Comparison of ENCODE assay signal across 20 cellular contexts in genomic region chr6:47648031-47648430, GRCh38. TPM values are rescaled to one million over a fixed set of nuclear protein-coding genes. Genes with fewer than 3 reads are reported as not detected.
A peak's percentile ranks its signal among the peaks of the same experiment; 100 is the strongest.
DNase-seq lines count a peak whose midpoint lies in the region; ATAC-seq, FAIRE-seq and TF ChIP-seq lines count a peak whose summit lies in the region.
"Had no signal": no experiment of that assay in that cellular context is flagged by ENCODE, and none has a peak within 500 bp of the region (broad histone marks: within the 10 kb centered on the region; RNA-seq: fewer than 3 reads in every experiment).

No MANE protein-coding gene starts in this region.

- no peaks in the 10 kb centered on the region for H3K36me3 ChIP-seq in colonic mucosa
- no peaks in the 10 kb centered on the region for H3K36me3 ChIP-seq in transverse colon
- H3K36me3 ChIP-seq: BLaER1 treated with 17β-estradiol and CSF1 and Interleukin-3, amounts not matched to agents 10 nM and 100 nM had no signal

- H3K4me1 Mint-ChIP-seq in Calu3 (ENCODE audit: low read depth, unreplicated experiment) (peaks cover 12% of the 10 kb centered on the region), memory B cell (no peaks in the 10 kb centered on the region)
- H3K4me1 Mint-ChIP-seq: GM23338 had no signal

- intact Hi-C loops in Calu3 (cut with micrococcal nuclease; ENCODE audit: unreplicated experiment) = loop anchor here (5.0 kb wide), 2 partner anchors 84 to 134 kb away; partner anchors contain the start of gene OPN5
- intact Hi-C loops in colonic mucosa (cut with DNase I) = no loop called here
- intact Hi-C loops in transverse colon (cut with DNase I; ENCODE audit: low total_unique reads) = no loop called here

- H3K4me3 Mint-ChIP-seq in Calu3 (ENCODE audit: low read depth, unreplicated experiment) = peak overlapping the region; percentile 50
- no peak overlapping the region for H3K4me3 Mint-ChIP-seq in memory B cell
- H3K4me3 Mint-ChIP-seq: CD8-positive, alpha-beta T cell; GM23338 had no signal

- H3K27me3 ChIP-seq in colonic mucosa (no peaks in the 10 kb centered on the region), transverse colon (no peaks in the 10 kb centered on the region)
- H3K27me3 ChIP-seq: BLaER1 treated with 17β-estradiol and CSF1 and Interleukin-3, amounts not matched to agents 10 nM and 100 nM had no signal

- H3K27me3 Mint-ChIP-seq in Calu3 (ENCODE audit: unreplicated experiment) = no peaks in the 10 kb centered on the region
- peaks cover 3% of the 10 kb centered on the region for H3K27me3 Mint-ChIP-seq in memory B cell

- TF ChIP-seq CTCF in Calu3 (IDR thresholded peaks at IDR 0.05; ENCODE audit: unreplicated experiment) = no peak
- TF ChIP-seq CTCF in colonic mucosa (IDR thresholded peaks at IDR 0.05) = no peak
- no peak for TF ChIP-seq CTCF in transverse colon (IDR thresholded peaks at IDR 0.05)

- CTCF ChIA-PET in Calu3 (lab: Charles Lee) = interaction anchor here (0.7 to 2.0 kb wide), 2 partner anchors 86 to 91 kb away, joined by 3 to 8 read pairs; no protein-coding TSS in a partner anchor

- H3K9ac ChIP-seq in colonic mucosa (ENCODE audit: low read depth in 2 of 2, low read length in 2 of 2) = no peak overlapping the region
- H3K9ac ChIP-seq: BLaER1 treated with 17β-estradiol and CSF1 and Interleukin-3, amounts not matched to agents 10 nM and 100 nM had no signal

- TF ChIP-seq EP300 in transverse colon (IDR thresholded peaks at IDR 0.05; ENCODE audit: low read depth) = no peak

- no TSS peak for BruUV-seq in Calu3 (replicated peaks; lab: Mats Ljungman, UMichigan)

- DNase-seq in Calu3 = no peak
- DNase-seq in colonic mucosa = no peak
- no peak for DNase-seq in memory B cell (ENCODE audit: low spot score in 2 of 2)
- DNase-seq in transverse colon = no peak
- DNase-seq in HTR-8/SVneo (ENCODE audit: insufficient read length, low spot score) = no peak
- DNase-seq in activated gamma-delta T cell (lab: John Stamatoyannopoulos, UW) = no peak
- DNase-seq: 8988T; CD8-positive, alpha-beta T cell; GDM1; HCEC 1CT; IMR-90 had no signal

- H3K9me3 ChIP-seq in colonic mucosa (no peaks in the 10 kb centered on the region), transverse colon (no peaks in the 10 kb centered on the region)
- H3K9me3 ChIP-seq: BLaER1 treated with 17β-estradiol and CSF1 and Interleukin-3, amounts not matched to agents 10 nM and 100 nM had no signal

- no peaks in the 10 kb centered on the region for H3K9me3 Mint-ChIP-seq in Calu3 (ENCODE audit: low read depth, unreplicated experiment)
- no peaks in the 10 kb centered on the region for H3K9me3 Mint-ChIP-seq in memory B cell
- H3K9me3 Mint-ChIP-seq: CD8-positive, alpha-beta T cell; GM23338 had no signal

- H3K36me3 Mint-ChIP-seq in Calu3 (ENCODE audit: insufficient read depth, unreplicated experiment) (no peaks in the 10 kb centered on the region), memory B cell (no peaks in the 10 kb centered on the region)
- H3K36me3 Mint-ChIP-seq: CD8-positive, alpha-beta T cell had no signal

- H3K4me1 ChIP-seq in colonic mucosa = peaks cover 4% of the 10 kb centered on the region
- H3K4me1 ChIP-seq in transverse colon = peaks cover 3 to 34% (median 20%) of the 10 kb centered on the region in 4 donors

- TF ChIP-seq POLR2A in transverse colon (IDR thresholded peaks at IDR 0.05) = no peak

- 54 to 65% methylated on average over 2 of the region's 2 CpGs for WGBS in transverse colon (ENCODE audit: low coverage in 1 of 2), 2 donors

- H3K4me3 ChIP-seq in colonic mucosa (no peak overlapping the region), transverse colon (no peak overlapping the region)
- H3K4me3 ChIP-seq: BLaER1 treated with 17β-estradiol and CSF1 and Interleukin-3, amounts not matched to agents 10 nM and 100 nM; GM23338 had no signal

- FAIRE-seq in HTR-8/SVneo (lab: Jason Lieb, UNC) = no peak
- FAIRE-seq: D721Med, GM12892, GM18507, H54 had no signal

- in situ Hi-C loops in transverse colon (cut with MboI; ENCODE audit: low pct_ligation_motif_present in 1 of 4, low pct_unique_long_range_greater_than_20kb in 1 of 4, low sequenced_read_pairs in 3 of 4) = no loop called here

- H3K27ac ChIP-seq in colonic mucosa = peak overlapping the region; percentile 64
- H3K27ac ChIP-seq in transverse colon = peak overlapping the region; percentile 66 to 79 (median 72)
- H3K27ac ChIP-seq: BLaER1 treated with 17β-estradiol and CSF1 and Interleukin-3, amounts not matched to agents 10 nM and 100 nM; HL-60 had no signal

- no peak for ATAC-seq in memory B cell (ENCODE audit: low read depth)
- ATAC-seq in HG02678 (IDR thresholded peaks at IDR 0.05; ENCODE audit: unreplicated experiment) = no peak
- ATAC-seq: CD8-positive, alpha-beta T cell; GM23338 had no signal

- H3K27ac Mint-ChIP-seq in Calu3 (ENCODE audit: unreplicated experiment) (peak overlapping the region; percentile 80), memory B cell (peak overlapping the region; percentile 8)
- H3K27ac Mint-ChIP-seq: CD8-positive, alpha-beta T cell; GM23338 had no signal

RNA-seq across cellular contexts. Expression of gene ADGRF4, which starts 50.3 kb away (rescaled TPM):
- total RNA-seq in Calu3 (2022) (7.3 and 8.0 TPM in 2 replicates), colonic mucosa (1 to 10 TPM; 1.6 to 1.9 TPM), transverse colon (1 to 10 TPM in 3 of 4 donors, not detected in 1; 2.0 to 3.5 (median 3.0) TPM)
- total RNA-seq: A673; CD8-positive, alpha-beta T cell; GM23338 had no signal
